In genomic region chr17:41101586-41102259, GRCh38 we compare ENCODE assay signal across 34 cellular contexts. TPM values are rescaled to one million over a fixed set of nuclear protein-coding genes. Genes with fewer than 3 reads are reported as not detected.
A peak's percentile ranks its signal among the peaks of the same experiment; 100 is the strongest.
DNase-seq lines count a peak whose midpoint lies in the region; ATAC-seq, FAIRE-seq and TF ChIP-seq lines count a peak whose summit lies in the region.
"Had no signal": no experiment of that assay in that cellular context is flagged by ENCODE, and none has a peak within 500 bp of the region (broad histone marks: within the 10 kb centered on the region; RNA-seq: fewer than 3 reads in every experiment).

KRTAP4-16 (minus strand) TSS chr17:41102209; CDS start chr17:41102209, 0 bp downstream.

- H2AFZ ChIP-seq in IMR-90 (replicated peaks; ENCODE audit: low read length, poor library complexity) (no peak within 1 kb of the TSS), astrocyte (ENCODE audit: low read depth, low read length) (no peak within 1 kb of the TSS), GM23248 (no peak within 1 kb of the TSS)

- no peaks in the 10 kb centered on the region for H4K20me1 ChIP-seq in IMR-90 (ENCODE audit: insufficient read depth, low read length)
- H4K20me1 ChIP-seq in astrocyte (ENCODE audit: insufficient read depth, low read length) = no peaks in the 10 kb centered on the region
- no peaks in the 10 kb centered on the region for H4K20me1 ChIP-seq in GM23248 (ENCODE audit: insufficient read depth)

- dilution Hi-C loops in IMR-90 (cut with HindIII; ENCODE audit: low sequenced_read_pairs, unreplicated experiment) = no loop called here

- peak within 1 kb of the TSS; percentile 85 for H3K23ac ChIP-seq in IMR-90 (ENCODE audit: low read depth, low read length)

- H3K56ac ChIP-seq in IMR-90 (ENCODE audit: extremely low read depth, insufficient read depth, low read length) = no peak within 1 kb of the TSS

- H3K9ac ChIP-seq in IMR-90 (ENCODE audit: low read depth, low read length) (no peak within 1 kb of the TSS), astrocyte (ENCODE audit: low read length) (no peak within 1 kb of the TSS), GM23248 (no peak within 1 kb of the TSS)

- no peaks in the 10 kb centered on the region for H3K79me1 ChIP-seq in IMR-90 (ENCODE audit: low read depth in 1 of 2, low read length in 2 of 2)

- WGBS in IMR-90 (ENCODE audit: extremely low coverage in 2 of 2, insufficient read length in 1 of 2), 2 experiments = 62% methylated on average over 6 of the region's 10 CpGs; no CpG with 5 or more reads in 1 of the 2 experiments
- 84 to 87% methylated on average over 7 to 10 of the region's 10 CpGs for WGBS in GM23248 (ENCODE audit: low coverage in 1 of 2, low lambda C conversion rate in 2 of 2, missing lambda C conversion rate in 2 of 2), 2 experiments

- no peak for TF ChIP-seq POLR2A in IMR-90 (IDR thresholded peaks at IDR 0.05; ENCODE audit: low read depth, low read length)

- intact Hi-C loops in IMR-90 (cut with micrococcal nuclease) (no loop called here), mucosa of descending colon (cut with DNase I, micrococcal nuclease) (no loop called here)

- H3K27me3 ChIP-seq in IMR-90 (ENCODE audit: control insufficient read depth, insufficient read depth, low read length) (no peaks in the 10 kb centered on the region), astrocyte (ENCODE audit: insufficient read depth, low read length) (no peaks in the 10 kb centered on the region), GM23248 (replicated peaks; ENCODE audit: insufficient read depth) (no peaks in the 10 kb centered on the region)
- H3K27me3 ChIP-seq: BE2C, brain microvascular endothelial cell, neutrophil had no signal

- H2BK120ac ChIP-seq in IMR-90 (ENCODE audit: low read depth, low read length) = peak within 1 kb of the TSS; percentile 99

- H3K36me3 Mint-ChIP-seq in astrocyte (ENCODE audit: low read depth, unreplicated experiment) (no peaks in the 10 kb centered on the region), nephron (ENCODE audit: low read depth) (no peaks in the 10 kb centered on the region)
- H3K36me3 Mint-ChIP-seq: CD8-positive, alpha-beta T cell; memory B cell; stimulated activated effector memory CD8-positive, alpha-beta T cell treated with anti-CD3 and anti-CD28 coated beads, Interleukin-12 subunit alpha, Interleukin-12 subunit beta, amount 100 ng/mL, for 72 hours had no signal

- H3F3A ChIP-seq in GM23248 (ENCODE audit: insufficient read depth) = peaks cover 56% of the 10 kb centered on the region

- H3K4me3 ChIP-seq in IMR-90 (ENCODE audit: insufficient read depth, low read depth, low read length) (no peak within 1 kb of the TSS), astrocyte (ENCODE audit: insufficient read depth, low read depth, low read length) (no peak within 1 kb of the TSS), mucosa of descending colon (no peak within 1 kb of the TSS), GM23248 (no peak within 1 kb of the TSS)
- H3K4me3 ChIP-seq: K562, psoas muscle had no signal

- H3K9me3 ChIP-seq in IMR-90 (ENCODE audit: control insufficient read depth, insufficient read depth, low read length) = no peaks in the 10 kb centered on the region
- H3K9me3 ChIP-seq in astrocyte (ENCODE audit: insufficient read depth, low read depth, low read length) = no peaks in the 10 kb centered on the region
- H3K9me3 ChIP-seq in mucosa of descending colon = no peaks in the 10 kb centered on the region
- H3K9me3 ChIP-seq in GM23248 (ENCODE audit: low read depth) = no peaks in the 10 kb centered on the region
- H3K9me3 ChIP-seq: BE2C, neutrophil, psoas muscle had no signal

- H3K36me3 ChIP-seq in IMR-90 (ENCODE audit: control insufficient read depth, insufficient read depth, low read length) (no peaks in the 10 kb centered on the region), astrocyte (ENCODE audit: insufficient read depth, low read length) (no peaks in the 10 kb centered on the region), mucosa of descending colon (ENCODE audit: low read depth) (no peaks in the 10 kb centered on the region), GM23248 (ENCODE audit: low read depth) (no peaks in the 10 kb centered on the region)
- H3K36me3 ChIP-seq: BE2C, brain microvascular endothelial cell, neutrophil had no signal

- H3K27ac Mint-ChIP-seq in astrocyte (ENCODE audit: unreplicated experiment) = peak within 1 kb of the TSS; percentile 18
- H3K27ac Mint-ChIP-seq in nephron = peak within 1 kb of the TSS in 2 of 3 experiments; percentile 56 to 91
- H3K27ac Mint-ChIP-seq: activated CD8-positive, alpha-beta T cell treated with anti-CD3 and anti-CD28 coated beads for 36 hours; activated naive CD4-positive, alpha-beta T cell treated with anti-CD3 and anti-CD28 coated beads, Interleukin-2, amount 50 U/mL, for 24 hours; activated T-helper 17 cell treated with anti-CD3 and anti-CD28 coated beads, Interleukin-2, amount 50 U/mL, for 72 hours; CD8-positive, alpha-beta T cell; memory B cell; stimulated activated effector memory CD8-positive, alpha-beta T cell treated with anti-CD3 and anti-CD28 coated beads, Interleukin-12 subunit alpha, Interleukin-12 subunit beta, amount 100 ng/mL, for 72 hours; T-helper 2 cell treated with Interferon-gamma antibody and Interleukin-4, amounts not matched to agents 5 μg/mL and 100 μg/mL, for 36 hours had no signal

- peak within 1 kb of the TSS; percentile 94 for H4K91ac ChIP-seq in IMR-90 (ENCODE audit: insufficient read depth, low read depth, low read length)

- peak within 1 kb of the TSS; percentile 32; the same call in 1 of the 2 replicates for H3K27ac ChIP-seq in IMR-90 (ENCODE audit: insufficient read depth, low read length)
- H3K27ac ChIP-seq in astrocyte (ENCODE audit: low read depth, low read length) = peak within 1 kb of the TSS; percentile 17
- no peak within 1 kb of the TSS for H3K27ac ChIP-seq in GM23248
- H3K27ac ChIP-seq: brain microvascular endothelial cell, neutrophil, psoas muscle had no signal

- H3K9me3 Mint-ChIP-seq in astrocyte (ENCODE audit: unreplicated experiment) (no peaks in the 10 kb centered on the region), nephron (no peaks in the 10 kb centered on the region)
- H3K9me3 Mint-ChIP-seq: activated CD8-positive, alpha-beta T cell treated with anti-CD3 and anti-CD28 coated beads for 36 hours; activated naive CD4-positive, alpha-beta T cell treated with anti-CD3 and anti-CD28 coated beads, Interleukin-2, amount 50 U/mL, for 24 hours; activated T-helper 17 cell treated with anti-CD3 and anti-CD28 coated beads, Interleukin-2, amount 50 U/mL, for 72 hours; CD8-positive, alpha-beta T cell; memory B cell; stimulated activated effector memory CD8-positive, alpha-beta T cell treated with anti-CD3 and anti-CD28 coated beads, Interleukin-12 subunit alpha, Interleukin-12 subunit beta, amount 100 ng/mL, for 72 hours; T-helper 2 cell treated with Interferon-gamma antibody and Interleukin-4, amounts not matched to agents 5 μg/mL and 100 μg/mL, for 36 hours had no signal

- H2BK15ac ChIP-seq in IMR-90 (ENCODE audit: low read depth, low read length) = peak within 1 kb of the TSS; percentile 34; the same call in 2 of the 3 replicates

- H3K4me2 ChIP-seq in IMR-90 (ENCODE audit: low read depth, low read length) (no peak within 1 kb of the TSS), astrocyte (ENCODE audit: low read length) (peak within 1 kb of the TSS; percentile 30), GM23248 (ENCODE audit: unreplicated experiment) (no peak within 1 kb of the TSS)

- ATAC-seq in IMR-90 (ENCODE audit: low read depth) (no peak), mucosa of descending colon (no peak)
- ATAC-seq: activated CD8-positive, alpha-beta T cell treated with anti-CD3 and anti-CD28 coated beads for 36 hours; activated T-helper 17 cell treated with anti-CD3 and anti-CD28 coated beads, Interleukin-2, amount 50 U/mL, for 72 hours; CD8-positive, alpha-beta T cell; K562; left lobe of liver; psoas muscle; Right ventricle myocardium inferior; stimulated activated effector memory CD8-positive, alpha-beta T cell treated with anti-CD3 and anti-CD28 coated beads, Interleukin-12 subunit alpha, Interleukin-12 subunit beta, amount 100 ng/mL, for 72 hours had no signal

- H3K4me3 Mint-ChIP-seq in astrocyte (ENCODE audit: unreplicated experiment) = no peak within 1 kb of the TSS
- no peak within 1 kb of the TSS for H3K4me3 Mint-ChIP-seq in nephron
- H3K4me3 Mint-ChIP-seq: activated CD8-positive, alpha-beta T cell treated with anti-CD3 and anti-CD28 coated beads for 36 hours; activated naive CD4-positive, alpha-beta T cell treated with anti-CD3 and anti-CD28 coated beads, Interleukin-2, amount 50 U/mL, for 24 hours; activated T-helper 17 cell treated with anti-CD3 and anti-CD28 coated beads, Interleukin-2, amount 50 U/mL, for 72 hours; CD8-positive, alpha-beta T cell; memory B cell; stimulated activated effector memory CD8-positive, alpha-beta T cell treated with anti-CD3 and anti-CD28 coated beads, Interleukin-12 subunit alpha, Interleukin-12 subunit beta, amount 100 ng/mL, for 72 hours; T-helper 2 cell treated with Interferon-gamma antibody and Interleukin-4, amounts not matched to agents 5 μg/mL and 100 μg/mL, for 36 hours had no signal

- no peak for TF ChIP-seq RAD21 in IMR-90 (IDR thresholded peaks at IDR 0.05; ENCODE audit: low read length)

- H2AK9ac ChIP-seq in IMR-90 (replicated peaks; ENCODE audit: low read depth, low read length, poor library complexity) = no peak within 1 kb of the TSS

- no peaks in the 10 kb centered on the region for H3K27me3 Mint-ChIP-seq in astrocyte (ENCODE audit: low read depth, unreplicated experiment)
- H3K27me3 Mint-ChIP-seq in nephron (ENCODE audit: low read depth) = peaks cover 7% of the 10 kb centered on the region

- H4K5ac ChIP-seq in IMR-90 (ENCODE audit: low read depth, low read length) = no peak within 1 kb of the TSS; the same call in 1 of the 2 replicates

- H3K4me1 Mint-ChIP-seq in astrocyte (ENCODE audit: low read depth, unreplicated experiment) (peaks cover 40% of the 10 kb centered on the region), nephron (peaks cover 38% of the 10 kb centered on the region)
- H3K4me1 Mint-ChIP-seq: stimulated activated effector memory CD8-positive, alpha-beta T cell treated with anti-CD3 and anti-CD28 coated beads, Interleukin-12 subunit alpha, Interleukin-12 subunit beta, amount 100 ng/mL, for 72 hours had no signal

- H2AK5ac ChIP-seq in IMR-90 (ENCODE audit: low read depth, low read length) = peak within 1 kb of the TSS; percentile 93

- H3K4ac ChIP-seq in IMR-90 (ENCODE audit: low read depth, low read length) = peak within 1 kb of the TSS; percentile 95

- H3K4me1 ChIP-seq in IMR-90 (ENCODE audit: control insufficient read depth, insufficient read depth, low read length) (peaks cover 4% of the 10 kb centered on the region; the same call in 1 of the 2 replicates), astrocyte (ENCODE audit: insufficient read depth, low read length) (peaks cover 8% of the 10 kb centered on the region), mucosa of descending colon (ENCODE audit: low read depth) (no peaks in the 10 kb centered on the region), GM23248 (ENCODE audit: insufficient read depth) (peaks cover 54% of the 10 kb centered on the region)
- H3K4me1 ChIP-seq: BE2C, psoas muscle had no signal

- peak within 1 kb of the TSS; percentile 96 for H3K14ac ChIP-seq in IMR-90 (replicated peaks; ENCODE audit: low read depth, low read length)

- no TSS peak for BruUV-seq in IMR-90 (replicated peaks; lab: Mats Ljungman, UMichigan)

- TF ChIP-seq CTCF in IMR-90 (conservative IDR thresholded peaks at IDR 0.05; ENCODE audit: low read depth, low read length) = no peak
- TF ChIP-seq CTCF in astrocyte (IDR thresholded peaks at IDR 0.05; ENCODE audit: insufficient read depth, low read depth, low read length) = no peak
- TF ChIP-seq CTCF in nephron (IDR thresholded peaks at IDR 0.05; ENCODE audit: unreplicated experiment in 3 of 3) = no peak
- no peak for TF ChIP-seq CTCF in mucosa of descending colon (IDR thresholded peaks at IDR 0.05)

- 0 out of 2 replicates have a peak, but pooled peaks cover 6% of the 10 kb centered on the region for H3K9me2 ChIP-seq in GM23248 (ENCODE audit: insufficient read depth)

- CTCF ChIA-PET in IMR-90 (lab: Yijun Ruan, JAX) = no interaction called here

- FAIRE-seq in astrocyte (lab: Jason Lieb, UNC) = no peak
- FAIRE-seq: endothelial cell of umbilical vein, GM12891, K562 had no signal

- POLR2A ChIA-PET in IMR-90 (lab: Charles Lee; ENCODE audit: unreplicated experiment) = no interaction called here

- peak within 1 kb of the TSS; percentile 67 for H2BK20ac ChIP-seq in IMR-90 (ENCODE audit: low read depth, low read length)

- peak within 1 kb of the TSS; percentile 43 to 90; a peak in 3 of 4 replicates for H4K8ac ChIP-seq in IMR-90 (ENCODE audit: low read depth in 2 of 2, low read length in 2 of 2)

- DNase-seq in ELR (ENCODE audit: low read depth) (peak; percentile 73), IMR-90 (no peak), astrocyte (ENCODE audit: low read depth) (no peak), cortex of kidney (lab: John Stamatoyannopoulos, UW) (no peak), mucosa of descending colon (no peak), GM23248 (no peak), activated T-cell treated with anti-CD3 and anti-CD28 coated beads for 4 hours (no peak)
- DNase-seq: activated CD8-positive, alpha-beta T cell treated with anti-CD3 and anti-CD28 coated beads for 36 hours; amniotic stem cell; BE2C; brain microvascular endothelial cell; CD8-positive, alpha-beta T cell; NCI-H1092 treated with DMSO at 0.1 percent for 48 hours; NCI-H187; NCI-H2171; NCI-H524; NK-92 treated with Interleukin-12 subunit alpha and Interleukin-12 subunit beta, amount 100 ng/mL, for 24 hours; psoas muscle; trophoblast cell had no signal

- in situ Hi-C loops in IMR-90 (cut with MboI; ENCODE audit: low sequenced_read_pairs) (no loop called here), GM23248 (cut with MboI) (no loop called here)

- peak within 1 kb of the TSS; percentile 84 for H2BK5ac ChIP-seq in IMR-90 (ENCODE audit: low read depth, low read length, poor library complexity, severe bottlenecking)

- peaks cover 6% of the 10 kb centered on the region for H3K9me1 ChIP-seq in IMR-90 (ENCODE audit: insufficient read depth, low read length)

- H3K79me2 ChIP-seq in astrocyte (ENCODE audit: insufficient read depth, low read length) (no peaks in the 10 kb centered on the region), GM23248 (ENCODE audit: insufficient read depth) (no peaks in the 10 kb centered on the region)

- peak within 1 kb of the TSS; percentile 2; the same call in 1 of the 2 replicates for H3K18ac ChIP-seq in IMR-90 (ENCODE audit: low read depth, low read length)

RNA-seq across cellular contexts. Expression of gene KRTAP4-16, which starts in this region (rescaled TPM):
- total RNA-seq in IMR-90 (2012; rRNA removed) (not detected in 2 replicates), astrocyte (not detected in 2 replicates), mucosa of descending colon (not detected)
- polyA plus RNA-seq in IMR-90 (2012; rRNA removed) (not detected in 2 replicates), GM23248 (2016; fragmentation: Nextera tagmentation; extraction: Ambion mirVana) (not detected in 2 replicates)
- polyA plus RNA-seq in IMR-90 (2012; cell fraction: cytosol; rRNA removed) = not detected in 2 replicates
- 0.14 TPM in 1 of 2 replicates, not detected in the other for polyA plus RNA-seq in IMR-90 (2012; cell fraction: nucleus; rRNA removed; ENCODE audit: low replicate concordance)
- total RNA-seq in GM23248 (2014; rRNA removed; shearing (Covaris generic)) = not detected in 2 replicates
- total RNA-seq: activated CD8-positive, alpha-beta T cell treated with anti-CD3 and anti-CD28 coated beads for 36 hours; activated T-helper 17 cell treated with anti-CD3 and anti-CD28 coated beads, Interleukin-2, amount 50 U/mL, for 72 hours; CD8-positive, alpha-beta T cell; endothelial cell of umbilical vein; glomerular endothelial cell; K562; left lobe of liver; M059J; psoas muscle; Right ventricle myocardium inferior; subcutaneous adipose tissue had no signal
- polyA plus RNA-seq: endothelial cell of umbilical vein, K562, psoas muscle had no signal
